1 cellular context compared by ENCODE assay signal in genomic region chr4:135476272-135476671, GRCh38.
TF ChIP-seq lines count a peak whose summit lies in the region.

No MANE protein-coding gene starts in this region.

TF ChIP-seq in H1, 55 proteins besides CTCF, POLR2A, EP300 and RAD21 (continued from another document):
- TF ChIP-seq CHD7 (IDR thresholded peaks at IDR 0.05; ENCODE audit: insufficient replicate concordance, low read length) (no peak), EZH2 (IDR thresholded peaks at IDR 0.05; ENCODE audit: low read depth, low read length, severe bottlenecking) (no peak), NANOG (IDR thresholded peaks at IDR 0.05; ENCODE audit: insufficient read depth, low read depth, low read length, poor library complexity, severe bottlenecking) (no peak), ATF2 (IDR thresholded peaks at IDR 0.05; ENCODE audit: low read length) (no peak), EGR1 (IDR thresholded peaks at IDR 0.05; ENCODE audit: borderline replicate concordance, low read depth, low read length) (no peak), SP2 (IDR thresholded peaks at IDR 0.05; ENCODE audit: low read length) (no peak), KDM1A (IDR thresholded peaks at IDR 0.05; ENCODE audit: borderline replicate concordance, low read length) (no peak)
TF ChIP-seq in H1: peak in this region for 0.
